In genomic region chr20:50388733-50389436, GRCh38 we compare ENCODE assay signal across 15 cellular contexts.
DNase-seq lines count a peak whose midpoint lies in the region; ATAC-seq and TF ChIP-seq lines count a peak whose summit lies in the region.
"Had no signal": no experiment of that assay in that cellular context is flagged by ENCODE, and none has a peak within 500 bp of the region (broad histone marks: within the 10 kb centered on the region; RNA-seq: fewer than 3 reads in every experiment).

No MANE protein-coding gene starts in this region.

- POLR2A ChIA-PET in CD4-positive, alpha-beta T cell (lab: Charles Lee) = no interaction called here
- POLR2A ChIA-PET in T-cell (lab: Charles Lee) = no interaction called here

- H3K4me1 ChIP-seq in right atrium auricular region (peaks cover 0 to 38% of the 10 kb centered on the region in 2 donors), prostate gland (replicated peaks) (peaks cover 15% of the 10 kb centered on the region)

- WGBS in prostate gland = 69% methylated on average over 11 of the region's 11 CpGs

- H3K4me3 ChIP-seq in right atrium auricular region (no peak overlapping the region), prostate gland (no peak overlapping the region)
- H3K4me3 ChIP-seq: gastroesophageal sphincter had no signal

- CTCF ChIA-PET in CD4-positive, alpha-beta T cell (lab: Charles Lee) = no interaction called here
- CTCF ChIA-PET in T-cell (lab: Charles Lee) = interaction anchor here in 1 of 2 donors (0.7 kb wide), 1 partner anchor 23 kb away, joined by 3 read pairs; no protein-coding TSS in a partner anchor

- TF ChIP-seq POLR2A in prostate gland (IDR thresholded peaks at IDR 0.05) = no peak

- DNase-seq in CD4-positive, alpha-beta T cell = no peak
- DNase-seq in T-cell = no peak
- DNase-seq in right atrium auricular region (ENCODE audit: low spot score) = no peak
- no peak for DNase-seq in prostate gland (ENCODE audit: low spot score)
- no peak for DNase-seq in DMS 273 (lab: John Stamatoyannopoulos, UW; ENCODE audit: unreplicated experiment)
- DNase-seq in middle frontal gyrus (ENCODE audit: extremely low spot score, low spot score) = no peak
- DNase-seq: activated CD8-positive, alpha-beta memory T cell treated with anti-CD3 and anti-CD28 coated beads, Interleukin-2, amount 50 U/mL, for 48 hours; activated naive CD4-positive, alpha-beta T cell treated with Interleukin-2 at 50 U/mL for 16 hours; dermis blood vessel endothelial cell; NCI-H1436; SHP77 treated with DMSO at 0.1 percent for 48 hours had no signal

- H3K36me3 Mint-ChIP-seq in CD4-positive, alpha-beta T cell (ENCODE audit: low read depth) = no peaks in the 10 kb centered on the region
- no peaks in the 10 kb centered on the region for H3K36me3 Mint-ChIP-seq in T-cell

- H3K27ac Mint-ChIP-seq in CD4-positive, alpha-beta T cell = peak overlapping the region; percentile 70
- H3K27ac Mint-ChIP-seq in T-cell = peak overlapping the region; percentile 8 to 51
- H3K27ac Mint-ChIP-seq: stimulated activated naive CD8-positive, alpha-beta T cell treated with anti-CD3 and anti-CD28 coated beads, Interleukin-15, Interleukin-2, amounts not matched to agents 100 ng/mL and 50 ng/mL, for 24 hours had no signal

- no peak for ATAC-seq in CD4-positive, alpha-beta T cell (ENCODE audit: poor library complexity)
- ATAC-seq in T-cell (replicated peaks in 1 of 4) = no peak
- ATAC-seq in HG02759 (IDR thresholded peaks at IDR 0.05; ENCODE audit: unreplicated experiment) = no peak
- no peak for ATAC-seq in GM18907 (IDR thresholded peaks at IDR 0.05; ENCODE audit: unreplicated experiment)
- ATAC-seq: gastroesophageal sphincter had no signal

- peaks cover 43% of the 10 kb centered on the region for H3K4me1 Mint-ChIP-seq in CD4-positive, alpha-beta T cell (ENCODE audit: low read depth)
- peaks cover 37 to 48% (median 42%) of the 10 kb centered on the region in 3 donors for H3K4me1 Mint-ChIP-seq in T-cell

- no peak overlapping the region for H3K4me3 Mint-ChIP-seq in CD4-positive, alpha-beta T cell
- H3K4me3 Mint-ChIP-seq in T-cell = peak overlapping the region in 1 of 3 donors; percentile 1
- H3K4me3 Mint-ChIP-seq: stimulated activated naive CD8-positive, alpha-beta T cell treated with anti-CD3 and anti-CD28 coated beads, Interleukin-15, Interleukin-2, amounts not matched to agents 100 ng/mL and 50 ng/mL, for 24 hours had no signal

- no peaks in the 10 kb centered on the region for H3K9me3 ChIP-seq in CD4-positive, alpha-beta T cell (ENCODE audit: control insufficient read depth, low read length)
- H3K9me3 ChIP-seq in right atrium auricular region (no peaks in the 10 kb centered on the region), prostate gland (no peaks in the 10 kb centered on the region)
- H3K9me3 ChIP-seq: gastroesophageal sphincter had no signal

- H3K27me3 ChIP-seq in CD4-positive, alpha-beta T cell (ENCODE audit: control insufficient read depth, insufficient read depth, low read length) = no peaks in the 10 kb centered on the region
- H3K27me3 ChIP-seq in right atrium auricular region (no peaks in the 10 kb centered on the region), prostate gland (replicated peaks; ENCODE audit: insufficient read depth) (no peaks in the 10 kb centered on the region)
- H3K27me3 ChIP-seq: gastroesophageal sphincter had no signal

- H3K9me3 Mint-ChIP-seq in CD4-positive, alpha-beta T cell = no peaks in the 10 kb centered on the region
- no peaks in the 10 kb centered on the region for H3K9me3 Mint-ChIP-seq in T-cell
- H3K9me3 Mint-ChIP-seq: stimulated activated naive CD8-positive, alpha-beta T cell treated with anti-CD3 and anti-CD28 coated beads, Interleukin-15, Interleukin-2, amounts not matched to agents 100 ng/mL and 50 ng/mL, for 24 hours had no signal

- no peak overlapping the region for H3K27ac ChIP-seq in CD4-positive, alpha-beta T cell (ENCODE audit: low read depth, low read length)
- H3K27ac ChIP-seq in right atrium auricular region = peak overlapping the region; percentile 92
- H3K27ac ChIP-seq in prostate gland = peak overlapping the region; percentile 51 to 52
- H3K27ac ChIP-seq: gastroesophageal sphincter had no signal

- intact Hi-C loops in CD4-positive, alpha-beta T cell (cut with DNase I, micrococcal nuclease) = loop anchor here (5.0 to 10.0 kb wide), 2 partner anchors 46 to 197 kb away; partner anchors contain the start of gene CEBPB (in 1 of the 2)
- intact Hi-C loops in prostate gland (cut with DNase I) = no loop called here

- no peaks in the 10 kb centered on the region for H3K27me3 Mint-ChIP-seq in CD4-positive, alpha-beta T cell
- no peaks in the 10 kb centered on the region for H3K27me3 Mint-ChIP-seq in T-cell

- TF ChIP-seq CTCF in CD4-positive, alpha-beta T cell (IDR thresholded peaks at IDR 0.05) = no peak
- TF ChIP-seq CTCF in right atrium auricular region (IDR thresholded peaks at IDR 0.05) (no peak), prostate gland (IDR thresholded peaks at IDR 0.05) (no peak)

- no peaks in the 10 kb centered on the region for H3K36me3 ChIP-seq in right atrium auricular region
- H3K36me3 ChIP-seq in prostate gland = no peaks in the 10 kb centered on the region
- H3K36me3 ChIP-seq: gastroesophageal sphincter had no signal
